Comparison of ENCODE assay signal across 16 cellular contexts in genomic region chr6:85129881-85130280, GRCh38.
DNase-seq lines count a peak whose midpoint lies in the region; ATAC-seq and TF ChIP-seq lines count a peak whose summit lies in the region.
"Had no signal": no experiment of that assay in that cellular context is flagged by ENCODE, and none has a peak within 500 bp of the region (broad histone marks: within the 10 kb centered on the region; RNA-seq: fewer than 3 reads in every experiment).

No MANE protein-coding gene starts in this region.

- DNase-seq in HCEC 1CT (peak; percentile 14), RPMI7951 (ENCODE audit: low read depth) (peak; percentile 38), epithelial cell of proximal tubule (ENCODE audit: low read depth) (peak; percentile 22), renal cortical epithelial cell (ENCODE audit: low read depth) (peak; percentile 50), SKM-1 (lab: John Stamatoyannopoulos, UW; ENCODE audit: unreplicated experiment) (no peak), GM13976 (ENCODE audit: low spot score) (no peak)
- DNase-seq: ACHN; BE2C; CD8-positive, alpha-beta T cell; EL; H9; NCI-H1092 treated with DMSO at 0.1 percent for 48 hours; NCI-H1694; NCI-H69; SHP77 treated with DMSO at 0.1 percent for 48 hours had no signal

- TF ChIP-seq CTCF in epithelial cell of proximal tubule (conservative IDR thresholded peaks at IDR 0.05; ENCODE audit: low read depth, low read length) = no peak
- TF ChIP-seq CTCF in GM13976 (IDR thresholded peaks at IDR 0.05; ENCODE audit: borderline replicate concordance, control extremely low read depth, extremely low read depth, insufficient read depth, missing control alignments) = no peak

- no peak for ATAC-seq in HG03280 (IDR thresholded peaks at IDR 0.05; ENCODE audit: unreplicated experiment)
- ATAC-seq: CD8-positive, alpha-beta T cell had no signal

- H3K4me3 ChIP-seq in epithelial cell of proximal tubule (ENCODE audit: low read depth, low read length) = no peak overlapping the region

- in situ Hi-C loops in GM13976 (cut with MboI; ENCODE audit: low sequenced_read_pairs, unreplicated experiment) = no loop called here

Comparison
In these comparisons a context has a peak if more than half of its experiments do, and no peak if none do; other contexts are left out.
1. DNase-seq: peak in HCEC 1CT (single experiment), RPMI7951 (single experiment), epithelial cell of proximal tubule (single experiment) and renal cortical epithelial cell (single experiment); none in SKM-1 (single experiment) and GM13976 (single experiment).